In genomic region chr9:120929392-120929791, GRCh38 we compare ENCODE assay signal across 9 cellular contexts. TPM values are rescaled to one million over a fixed set of nuclear protein-coding genes. Genes with fewer than 3 reads are reported as not detected.
DNase-seq lines count a peak whose midpoint lies in the region; TF ChIP-seq lines count a peak whose summit lies in the region.
"Had no signal": no experiment of that assay in that cellular context is flagged by ENCODE, and none has a peak within 500 bp of the region (broad histone marks: within the 10 kb centered on the region; RNA-seq: fewer than 3 reads in every experiment).

No MANE protein-coding gene starts in this region.

- peaks cover 84% of the 10 kb centered on the region for H3K4me1 ChIP-seq in CD4-positive, alpha-beta memory T cell (ENCODE audit: insufficient read depth, low read length)
- H3K4me1 ChIP-seq in NT2/D1 (ENCODE audit: insufficient read depth, insufficient read length), result peaks cover 6% of the 10 kb centered on the region
- H3K4me1 ChIP-seq in neutrophil (ENCODE audit: control insufficient read depth in 1 of 2, insufficient read depth in 1 of 2, low read depth in 1 of 2, low read length in 1 of 2), result peaks cover 59 to 63% of the 10 kb centered on the region in 2 experiments

- intact Hi-C loops in CD4-positive, alpha-beta memory T cell (cut with micrococcal nuclease), result loop anchor here (2.0 kb wide), 1 partner anchor 87 kb away; the partner anchor contains the start of gene PSMD5

- H3K4me3 Mint-ChIP-seq in CD4-positive, alpha-beta memory T cell, result peak overlapping the region; percentile 77 to 88 (median 83)

- TF ChIP-seq CTCF in epithelial cell of proximal tubule (conservative IDR thresholded peaks at IDR 0.05; ENCODE audit: low read depth, low read length), result no peak
- TF ChIP-seq CTCF in neutrophil (IDR thresholded peaks at IDR 0.05), result no peak

- H3K9ac ChIP-seq in NT2/D1 (ENCODE audit: insufficient read length, low read depth), result peak overlapping the region; percentile 79

- CTCF ChIA-PET in CD4-positive, alpha-beta memory T cell (lab: Charles Lee; ENCODE audit: partially characterized antibody), result interaction anchor here (0.9 to 11.6 kb wide), 10 partner anchors 9 to 83 kb away, joined by 3 to 254 read pairs (median 6); partner anchors contain the start of gene PHF19

- H3K9me3 Mint-ChIP-seq in CD4-positive, alpha-beta memory T cell, result no peaks in the 10 kb centered on the region

- POLR2A ChIA-PET in CD4-positive, alpha-beta memory T cell (lab: Charles Lee; ENCODE audit: partially characterized antibody), result interaction anchor here (1.1 to 74.5 kb wide), 6 partner anchors 16 to 273 kb away, joined by 3 to 5577 read pairs (median 77); partner anchors contain the start of genes FBXW2, PHF19, PSMD5 and TRAF1

- H3K36me3 Mint-ChIP-seq in CD4-positive, alpha-beta memory T cell, result peaks cover 7 to 26% of the 10 kb centered on the region in 2 donors

- H3K4me1 Mint-ChIP-seq in CD4-positive, alpha-beta memory T cell, result peaks cover 51 to 92% (median 68%) of the 10 kb centered on the region in 4 donors

- H3K4me3 ChIP-seq in CD4-positive, alpha-beta memory T cell (ENCODE audit: low read length in 2 of 2), result peak overlapping the region in 1 of 2 donors; percentile 88
- H3K4me3 ChIP-seq in NT2/D1 (ENCODE audit: insufficient read length, low read depth), result peak overlapping the region; percentile 45
- peak overlapping the region; percentile 78 for H3K4me3 ChIP-seq in epithelial cell of proximal tubule (ENCODE audit: low read depth, low read length)
- peak overlapping the region; percentile 65 to 98 for H3K4me3 ChIP-seq in neutrophil (ENCODE audit: low read depth in 1 of 2, low read length in 1 of 2)

- no peaks in the 10 kb centered on the region for H3K36me3 ChIP-seq in CD4-positive, alpha-beta memory T cell (ENCODE audit: insufficient read depth, low read length)
- H3K36me3 ChIP-seq in NT2/D1 (ENCODE audit: insufficient read depth, insufficient read length, low read length), result no peaks in the 10 kb centered on the region
- no peaks in the 10 kb centered on the region for H3K36me3 ChIP-seq in neutrophil

- no peaks in the 10 kb centered on the region for H3K27me3 Mint-ChIP-seq in CD4-positive, alpha-beta memory T cell

- H3K27me3 ChIP-seq in CD4-positive, alpha-beta memory T cell (ENCODE audit: insufficient read depth, low read length), result no peaks in the 10 kb centered on the region
- H3K27me3 ChIP-seq in NT2/D1 (ENCODE audit: insufficient read depth, insufficient read length) (peaks cover 18% of the 10 kb centered on the region), neutrophil (no peaks in the 10 kb centered on the region)

- H3K27ac Mint-ChIP-seq in CD4-positive, alpha-beta memory T cell, result peak overlapping the region; percentile 96 to 99 (median 98)

- no peaks in the 10 kb centered on the region for H3K9me3 ChIP-seq in CD4-positive, alpha-beta memory T cell (ENCODE audit: control insufficient read depth in 1 of 2, low read length in 2 of 2)
- H3K9me3 ChIP-seq in NT2/D1 (ENCODE audit: insufficient read depth, low read length) (no peaks in the 10 kb centered on the region), neutrophil (no peaks in the 10 kb centered on the region)

- no peak for DNase-seq in CD4-positive, alpha-beta memory T cell
- DNase-seq in NT2/D1 (ENCODE audit: low read depth, low spot score) (no peak), epithelial cell of proximal tubule (ENCODE audit: low read depth) (no peak), putamen (ENCODE audit: low spot score) (no peak), NCI-H748 (lab: John Stamatoyannopoulos, UW; ENCODE audit: unreplicated experiment) (no peak), midbrain (lab: John Stamatoyannopoulos, UW) (no peak), NCI-H345 treated with DMSO at 0.1 percent for 48 hours (lab: John Stamatoyannopoulos, UW; ENCODE audit: unreplicated experiment) (no peak)
- DNase-seq: SIG-M5 had no signal

- peak overlapping the region; percentile 99 for H3K27ac ChIP-seq in CD4-positive, alpha-beta memory T cell (ENCODE audit: low read depth, low read length)
- peak overlapping the region; percentile 83 for H3K27ac ChIP-seq in neutrophil

RNA-seq across cellular contexts. Expression of gene TRAF1, which starts 2.8 kb away (rescaled TPM):
- total RNA-seq in CD4-positive, alpha-beta memory T cell, result 100 to 1,000 TPM; 174 to 181 TPM
- 10 to 100 TPM in 1 of 2 donors, 1 to 10 TPM in 1; 7.8 to 14.4 TPM for polyA plus RNA-seq in CD4-positive, alpha-beta memory T cell
- total RNA-seq in epithelial cell of proximal tubule, result 4.5 and 5.9 TPM in 2 replicates

RNA-seq across cellular contexts. Expression of gene PHF19, which starts 52.4 kb away (rescaled TPM):
- total RNA-seq in CD4-positive, alpha-beta memory T cell, result 100 to 1,000 TPM; 194 to 201 TPM
- 10 to 100 TPM; 15.4 to 17.8 TPM for polyA plus RNA-seq in CD4-positive, alpha-beta memory T cell
- total RNA-seq in epithelial cell of proximal tubule, result 86.2 and 122 TPM in 2 replicates

Comparison
In these comparisons a context has a peak if more than half of its experiments do, and no peak if none do; other contexts are left out.
1. RNA of gene TRAF1, which starts 2.8 kb away (total RNA-seq): 174 to 181 TPM in CD4-positive, alpha-beta memory T cell; 4.5 to 5.9 TPM in epithelial cell of proximal tubule; every median in the first group is over 10 times any median in the second.